Comparison of ENCODE assay signal across 8 cellular contexts in genomic region chr5:149853019-149853648, GRCh38.
A peak's percentile ranks its signal among the peaks of the same experiment; 100 is the strongest.
DNase-seq lines count a peak whose midpoint lies in the region; ATAC-seq and TF ChIP-seq lines count a peak whose summit lies in the region.

No MANE protein-coding gene starts in this region.

- H3K4me1 ChIP-seq in OCI-LY7 (ENCODE audit: insufficient read depth, low read length, poor library complexity, severe bottlenecking) (no peaks in the 10 kb centered on the region), ovary (ENCODE audit: insufficient read depth) (no peaks in the 10 kb centered on the region)

- no peak overlapping the region for H3K27ac ChIP-seq in OCI-LY7 (ENCODE audit: low read depth, low read length, poor library complexity, severe bottlenecking)
- H3K27ac ChIP-seq in ovary: no peak overlapping the region

- no peak for TF ChIP-seq POLR2A in ovary (IDR thresholded peaks at IDR 0.05)

- no peaks in the 10 kb centered on the region for H4K20me1 ChIP-seq in OCI-LY7 (ENCODE audit: insufficient read depth, low read length)

- no peak overlapping the region for H3K4me2 ChIP-seq in OCI-LY7 (ENCODE audit: low read length)

- BruUV-seq in OCI-LY7 (replicated peaks; lab: Mats Ljungman, UMichigan): no TSS peak

- intact Hi-C loops in OCI-LY7 (cut with micrococcal nuclease; ENCODE audit: unreplicated experiment): loop anchor here (1.0 to 5.0 kb wide), 2 partner anchors 139 to 216 kb away; no protein-coding TSS in a partner anchor
- intact Hi-C loops in ovary (cut with DNase I): loop anchor here in 1 of 4 donors (5.0 kb wide), 1 partner anchor 139 kb away; no protein-coding TSS in a partner anchor

- no peaks in the 10 kb centered on the region for H3K9me2 ChIP-seq in OCI-LY7 (ENCODE audit: insufficient read depth, low read length)

- H3K27me3 ChIP-seq in ovary: no peaks in the 10 kb centered on the region

- TF ChIP-seq EP300 in ovary (IDR thresholded peaks at IDR 0.05): no peak

- DNase-seq in A172 (ENCODE audit: low spot score): peak; percentile 74
- DNase-seq in GM10266 (ENCODE audit: extremely low spot score): peak; percentile 67
- DNase-seq in OCI-LY7 (ENCODE audit: low spot score): peak; percentile 66
- DNase-seq in activated gamma-delta T cell treated with anti-CD3 and anti-CD28 coated beads, Interleukin-2, amount 50 U/mL, for 16 hours (ENCODE audit: low read depth): peak; percentile 23
- DNase-seq in globus pallidus (ENCODE audit: low spot score): peak; percentile 70
- peak; percentile 69 to 80 (median 79) for DNase-seq in ovary

- no peaks in the 10 kb centered on the region for H3K79me2 ChIP-seq in OCI-LY7 (ENCODE audit: insufficient read depth, low read depth, low read length)

- no peak overlapping the region for H2AFZ ChIP-seq in OCI-LY7 (ENCODE audit: low read length)

- ATAC-seq in HG02885 (IDR thresholded peaks at IDR 0.05; ENCODE audit: poor library complexity, unreplicated experiment) (peak; percentile 67), GM19328 (IDR thresholded peaks at IDR 0.05; ENCODE audit: unreplicated experiment) (no peak)

- peak; percentile 87 for TF ChIP-seq CTCF in GM10266 (IDR thresholded peaks at IDR 0.05; ENCODE audit: control insufficient read depth, insufficient read depth, low read depth, missing control alignments)
- TF ChIP-seq CTCF in OCI-LY7 (conservative IDR thresholded peaks at IDR 0.05; ENCODE audit: low read length): peak; percentile 95
- peak; percentile 66 to 71 (median 69) for TF ChIP-seq CTCF in ovary (IDR thresholded peaks at IDR 0.05)

- POLR2A ChIA-PET in OCI-LY7 (lab: Charles Lee): interaction anchor here (0.6 kb wide), 1 partner anchor 9 kb away, joined by 3 read pairs; no protein-coding TSS in a partner anchor

- no peaks in the 10 kb centered on the region for H3K9me3 ChIP-seq in OCI-LY7 (ENCODE audit: low read length)
- H3K9me3 ChIP-seq in ovary: no peaks in the 10 kb centered on the region

- peaks cover 16% of the 10 kb centered on the region; the same call in 1 of the 2 replicates for H3K36me3 ChIP-seq in OCI-LY7 (ENCODE audit: insufficient read depth, low read length)
- no peaks in the 10 kb centered on the region for H3K36me3 ChIP-seq in ovary

- H3K4me3 ChIP-seq in OCI-LY7 (ENCODE audit: low read depth, low read length, poor library complexity, severe bottlenecking) (no peak overlapping the region), ovary (no peak overlapping the region)

- WGBS in ovary, 3 donors: 6 to 13% (median 11%) methylated on average over 10 of the region's 10 CpGs

- CTCF ChIA-PET in OCI-LY7 (lab: Charles Lee; ENCODE audit: unreplicated experiment): interaction anchor here (0.8 to 1.1 kb wide), 4 partner anchors 9 to 107 kb away, joined by 3 to 5 read pairs (median 3); partner anchors contain the start of gene SLC26A2

Comparison
In these comparisons a context has a peak if more than half of its experiments do, and no peak if none do; other contexts are left out.
1. DNase-seq: peak in every context shown above with its lines; median percentile 79 in ovary; 74 in A172; 70 in globus pallidus; 67 in GM10266; 66 in OCI-LY7; 23 in activated gamma-delta T cell treated with anti-CD3 and anti-CD28 coated beads, Interleukin-2, amount 50 U/mL, for 16 hours.